Comparison of ENCODE assay signal across 15 cellular contexts in the genomic region with DNA sequence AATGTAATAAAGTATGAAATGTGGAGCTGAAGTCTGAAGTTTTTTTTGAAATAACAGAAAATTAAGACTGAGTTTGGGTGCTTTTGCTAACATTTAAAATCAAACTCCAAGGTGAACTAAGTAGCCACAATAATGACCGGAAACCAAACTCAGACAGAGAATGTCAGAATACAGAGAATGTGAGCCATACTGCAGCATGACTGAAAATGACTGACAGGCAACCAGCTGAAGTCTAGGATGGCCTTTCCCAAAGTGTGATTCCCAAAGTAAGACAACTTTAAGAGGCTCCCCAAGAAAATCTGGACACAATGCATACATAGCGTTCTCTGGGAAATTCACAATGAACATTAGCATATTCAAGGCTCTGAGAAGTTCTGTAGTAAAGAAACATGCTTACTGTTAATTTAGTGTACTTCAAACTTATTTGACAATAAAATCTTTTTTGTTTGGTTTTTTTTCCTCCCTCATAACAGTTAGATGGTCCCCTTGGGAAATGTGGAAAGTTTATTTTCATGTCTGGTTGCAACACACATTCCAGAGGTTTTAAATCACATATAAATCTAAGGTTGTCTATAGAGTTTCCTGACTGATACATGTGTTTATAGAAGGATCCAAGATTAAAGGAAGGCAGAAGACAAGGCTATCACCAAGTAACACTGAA. TPM values are rescaled to one million over a fixed set of nuclear protein-coding genes. Genes with fewer than 3 reads are reported as not detected.
DNase-seq lines count a peak whose midpoint lies in the region; FAIRE-seq and TF ChIP-seq lines count a peak whose summit lies in the region.
"Had no signal": no experiment of that assay in that cellular context is flagged by ENCODE, and none has a peak within 500 bp of the region (broad histone marks: within the 10 kb centered on the region; RNA-seq: fewer than 3 reads in every experiment).

No MANE protein-coding gene starts in this region.

- H3K4me3 ChIP-seq in astrocyte (ENCODE audit: insufficient read depth, low read depth, low read length): no peak overlapping the region

- peaks cover 2% of the 10 kb centered on the region for H3K9me3 Mint-ChIP-seq in astrocyte (ENCODE audit: unreplicated experiment)
- H3K9me3 Mint-ChIP-seq: CD8-positive, alpha-beta T cell had no signal

- H3K36me3 ChIP-seq in astrocyte (ENCODE audit: insufficient read depth, low read length): no peaks in the 10 kb centered on the region

- no peak overlapping the region for H3K27ac ChIP-seq in astrocyte (ENCODE audit: low read depth, low read length)
- H3K27ac ChIP-seq: KMS-11 had no signal

- H3K9ac ChIP-seq in astrocyte (ENCODE audit: low read length): no peak overlapping the region
- H3K9ac ChIP-seq: KMS-11 had no signal

- H3K27ac Mint-ChIP-seq in astrocyte (ENCODE audit: unreplicated experiment): peak overlapping the region; percentile 95
- H3K27ac Mint-ChIP-seq: activated naive CD8-positive, alpha-beta T cell; CD8-positive, alpha-beta T cell; T-helper 17 cell had no signal

- no peaks in the 10 kb centered on the region for H3K27me3 ChIP-seq in astrocyte (ENCODE audit: insufficient read depth, low read length)

- peak; percentile 64 for FAIRE-seq in astrocyte (lab: Jason Lieb, UNC)
- FAIRE-seq: H1 had no signal

- no peaks in the 10 kb centered on the region for H4K20me1 ChIP-seq in astrocyte (ENCODE audit: insufficient read depth, low read length)

- H3K27me3 Mint-ChIP-seq in astrocyte (ENCODE audit: low read depth, unreplicated experiment): no peaks in the 10 kb centered on the region
- H3K27me3 Mint-ChIP-seq: activated naive CD8-positive, alpha-beta T cell had no signal

- H3K36me3 Mint-ChIP-seq in astrocyte (ENCODE audit: low read depth, unreplicated experiment): peaks cover 2% of the 10 kb centered on the region
- H3K36me3 Mint-ChIP-seq: activated naive CD8-positive, alpha-beta T cell; CD8-positive, alpha-beta T cell had no signal

- H2AFZ ChIP-seq in astrocyte (ENCODE audit: low read depth, low read length): no peak overlapping the region

- peaks cover 13% of the 10 kb centered on the region for H3K4me1 ChIP-seq in astrocyte (ENCODE audit: insufficient read depth, low read length)

- no peak overlapping the region for H3K4me2 ChIP-seq in astrocyte (ENCODE audit: low read length)
- H3K4me2 ChIP-seq: KMS-11 had no signal

- peaks cover 32% of the 10 kb centered on the region for H3K4me1 Mint-ChIP-seq in astrocyte (ENCODE audit: low read depth, unreplicated experiment)
- H3K4me1 Mint-ChIP-seq: T-helper 17 cell had no signal

- no peak for TF ChIP-seq CTCF in astrocyte (IDR thresholded peaks at IDR 0.05; ENCODE audit: insufficient read depth, low read depth, low read length)

- no peaks in the 10 kb centered on the region for H3K79me2 ChIP-seq in astrocyte (ENCODE audit: insufficient read depth, low read length)

- H3K9me3 ChIP-seq in astrocyte (ENCODE audit: insufficient read depth, low read depth, low read length): no peaks in the 10 kb centered on the region

- DNase-seq in GM04503 (ENCODE audit: low read depth) (peak; percentile 47), astrocyte (ENCODE audit: low read depth) (peak; percentile 52), fibroblast of the conjunctiva (ENCODE audit: low read depth) (peak; percentile 66), stromal cell of bone marrow (ENCODE audit: low read depth) (peak; percentile 73), cerebellum (ENCODE audit: low spot score) (no peak), NCI-H69 (lab: John Stamatoyannopoulos, UW) (no peak)
- DNase-seq in NK-92 treated with Interleukin-12 subunit alpha and Interleukin-12 subunit beta, amount 100 ng/mL, for 24 hours (lab: John Stamatoyannopoulos, UW): no peak
- DNase-seq: activated CD4-positive, alpha-beta T cell treated with anti-CD3 and anti-CD28 coated beads for 1 hour; CD8-positive, alpha-beta T cell; kidney; NCI-H1694; T-helper 17 cell had no signal

- H3K4me3 Mint-ChIP-seq in astrocyte (ENCODE audit: unreplicated experiment): peak overlapping the region; percentile 28
- H3K4me3 Mint-ChIP-seq: activated naive CD8-positive, alpha-beta T cell; CD8-positive, alpha-beta T cell; T-helper 17 cell had no signal

RNA-seq across cellular contexts. Expression of gene PLA2R1, which starts 28.6 kb away (rescaled TPM):
- 7.1 and 10.5 TPM in 2 replicates for total RNA-seq in astrocyte
- total RNA-seq in cerebellum: 11.9 TPM
- total RNA-seq: CD8-positive, alpha-beta T cell; T-helper 17 cell had no signal

Comparison
In these comparisons a context has a peak if more than half of its experiments do, and no peak if none do; other contexts are left out.
1. DNase-seq: peak in GM04503 (single experiment), astrocyte (single experiment), fibroblast of the conjunctiva (single experiment) and stromal cell of bone marrow (single experiment); none in NK-92 treated with Interleukin-12 subunit alpha and Interleukin-12 subunit beta, amount 100 ng/mL, for 24 hours (single experiment), cerebellum (single experiment) and NCI-H69 (single experiment).